In genomic region chr7:94580601-94581000, GRCh38 we compare ENCODE assay signal across 9 cellular contexts.
DNase-seq lines count a peak whose midpoint lies in the region; ATAC-seq and TF ChIP-seq lines count a peak whose summit lies in the region.
"Had no signal": no experiment of that assay in that cellular context is flagged by ENCODE, and none has a peak within 500 bp of the region (broad histone marks: within the 10 kb centered on the region; RNA-seq: fewer than 3 reads in every experiment).

No MANE protein-coding gene starts in this region.

- no peak for ATAC-seq in HG02763 (IDR thresholded peaks at IDR 0.05; ENCODE audit: unreplicated experiment)
- ATAC-seq in GM21576 (IDR thresholded peaks at IDR 0.05; ENCODE audit: unreplicated experiment) = no peak

- H3K27ac ChIP-seq in mesendoderm (ENCODE audit: low read depth, low read length) = no peak overlapping the region

- no peak overlapping the region for H2BK5ac ChIP-seq in mesendoderm (ENCODE audit: low read length)

- H2BK15ac ChIP-seq in mesendoderm (replicated peaks; ENCODE audit: low read depth) = no peak overlapping the region

- no peaks in the 10 kb centered on the region for H3K36me3 ChIP-seq in mesendoderm (ENCODE audit: control insufficient read depth, insufficient read depth, low read length)

- no peaks in the 10 kb centered on the region for H3K27me3 ChIP-seq in mesendoderm (ENCODE audit: insufficient read depth, low read length, poor library complexity)

- no peak overlapping the region for H3K18ac ChIP-seq in mesendoderm (ENCODE audit: low read length)

- no peak overlapping the region for H3K9ac ChIP-seq in mesendoderm (ENCODE audit: low read length)

- H2BK120ac ChIP-seq in mesendoderm (ENCODE audit: low read depth, low read length) = no peak overlapping the region

- no peak for TF ChIP-seq CTCF in cardiac fibroblast (IDR thresholded peaks at IDR 0.05; ENCODE audit: low read depth, low read length)

- DNase-seq in Caki2 (ENCODE audit: low read depth) (peak; percentile 76), HuH-7.5 (ENCODE audit: low spot score) (peak; percentile 15), cardiac fibroblast (ENCODE audit: low read depth in 2 of 2) (peak; percentile 25 to 64), mesendoderm (peak; percentile 46), CD1c-positive myeloid dendritic cell (ENCODE audit: extremely low spot score) (no peak), GM19238 (ENCODE audit: insufficient read length, low spot score) (no peak)
- DNase-seq: NCI-H1694 treated with DMSO at 0.1 percent for 48 hours had no signal

- H3K56ac ChIP-seq in mesendoderm (ENCODE audit: low read length) = no peak overlapping the region

- H3K79me1 ChIP-seq in mesendoderm (ENCODE audit: low read length) = no peaks in the 10 kb centered on the region

- no peak overlapping the region for H3K4me2 ChIP-seq in mesendoderm (ENCODE audit: low read length)

- H2AK5ac ChIP-seq in mesendoderm (ENCODE audit: low read length) = no peak overlapping the region

- H3K4me3 ChIP-seq in cardiac fibroblast (replicated peaks in 1 of 2; ENCODE audit: low read depth in 2 of 2, low read length in 2 of 2) (no peak overlapping the region), mesendoderm (ENCODE audit: low read length) (no peak overlapping the region)

- H4K8ac ChIP-seq in mesendoderm (ENCODE audit: low read depth, low read length) = no peak overlapping the region

- no peaks in the 10 kb centered on the region for H3K4me1 ChIP-seq in mesendoderm (ENCODE audit: control insufficient read depth, low read depth, low read length)

- no CpG with 5 or more reads among the region's 1 CpG for WGBS in mesendoderm (ENCODE audit: extremely low coverage, insufficient coverage, low lambda C conversion rate)

- no peak overlapping the region for H3K4ac ChIP-seq in mesendoderm (ENCODE audit: low read depth, low read length)

- no peak overlapping the region for H3K23ac ChIP-seq in mesendoderm (ENCODE audit: low read length)

- in situ Hi-C loops in Caki2 (cut with HindIII; ENCODE audit: low pct_unique_long_range_greater_than_20kb, low sequenced_read_pairs) = no loop called here

- no peaks in the 10 kb centered on the region for H3K79me2 ChIP-seq in mesendoderm (ENCODE audit: control insufficient read depth, insufficient read depth, low read length)

- no peak overlapping the region for H4K5ac ChIP-seq in mesendoderm (ENCODE audit: low read length)

Comparison
In these comparisons a context has a peak if more than half of its experiments do, and no peak if none do; other contexts are left out.
1. DNase-seq: peak in Caki2 (single experiment), HuH-7.5 (single experiment), cardiac fibroblast (2 of 2) and mesendoderm (single experiment); none in CD1c-positive myeloid dendritic cell (single experiment) and GM19238 (single experiment).